ENCODE assay signal across 8 cellular contexts in the genomic region with DNA sequence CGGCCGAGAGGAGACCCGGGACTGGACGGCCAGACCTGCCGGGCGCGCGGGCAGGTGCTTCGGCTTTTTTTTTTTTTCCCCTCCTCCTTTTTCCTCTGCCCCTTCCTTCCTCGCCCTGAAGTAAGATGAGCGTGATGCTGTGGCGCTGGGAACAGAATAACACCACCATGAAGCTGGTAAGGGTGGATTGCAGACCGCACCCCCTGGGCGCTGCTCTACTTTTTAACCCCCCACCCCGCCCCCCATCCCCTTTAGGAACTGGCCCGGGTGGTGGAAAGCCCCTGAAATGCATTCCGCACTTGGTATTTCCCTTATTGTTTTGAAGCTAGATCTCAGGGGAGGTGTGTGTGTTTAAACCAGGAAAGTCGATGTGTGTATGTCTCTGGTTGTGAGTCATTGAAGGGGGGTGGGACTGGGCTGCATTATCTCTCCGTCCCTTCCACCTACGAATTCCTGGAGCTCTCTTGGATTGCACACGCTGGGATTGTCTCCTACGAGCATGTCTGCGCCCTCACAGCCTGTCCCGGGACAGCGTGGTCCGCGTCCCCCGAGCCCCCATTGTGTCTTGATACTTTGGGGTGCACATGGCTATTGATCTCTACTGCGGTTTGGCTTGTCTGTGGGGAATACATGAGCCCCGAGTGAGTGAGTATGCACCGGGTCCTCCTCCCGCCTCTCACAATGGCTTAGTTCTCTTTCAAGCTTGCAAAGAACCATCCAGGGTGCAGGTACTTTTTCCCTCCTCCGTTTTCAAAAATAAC.
DNase-seq lines count a peak whose midpoint lies in the region; ATAC-seq and TF ChIP-seq lines count a peak whose summit lies in the region.

No MANE protein-coding gene starts in this region.

- H3K27me3 Mint-ChIP-seq in osteocyte (ENCODE audit: unreplicated experiment) = peaks cover 2% of the 10 kb centered on the region

- peaks cover 25% of the 10 kb centered on the region for H3K27me3 ChIP-seq in RWPE2 (ENCODE audit: insufficient read depth, poor library complexity, severe bottlenecking)

- H3K4me1 Mint-ChIP-seq in osteocyte (ENCODE audit: unreplicated experiment) = peaks cover 19% of the 10 kb centered on the region

- peak overlapping the region; percentile 52 for H3K27ac Mint-ChIP-seq in osteocyte (ENCODE audit: unreplicated experiment)

- H3K27ac ChIP-seq in RWPE2 (ENCODE audit: poor library complexity, severe bottlenecking) = no peak overlapping the region

- no peaks in the 10 kb centered on the region for H3K36me3 ChIP-seq in RWPE2 (ENCODE audit: low read depth)

- peaks cover 2% of the 10 kb centered on the region for H3K9me3 ChIP-seq in RWPE2 (ENCODE audit: severe bottlenecking)

- H3K4me1 ChIP-seq in RWPE2 (ENCODE audit: insufficient read depth, poor library complexity, severe bottlenecking) = no peaks in the 10 kb centered on the region

- ATAC-seq in GM18499 (IDR thresholded peaks at IDR 0.05; ENCODE audit: insufficient read depth, unreplicated experiment) = peak; percentile 57
- ATAC-seq in HG02678 (IDR thresholded peaks at IDR 0.05; ENCODE audit: unreplicated experiment) = peak; percentile 77
- ATAC-seq in RWPE2 (ENCODE audit: low read depth) = peak; percentile 88

- peak overlapping the region; percentile 81 for H3K4me3 Mint-ChIP-seq in osteocyte (ENCODE audit: unreplicated experiment)

- H3K36me3 Mint-ChIP-seq in osteocyte (ENCODE audit: unreplicated experiment) = peaks cover 3% of the 10 kb centered on the region

- H3K9me3 Mint-ChIP-seq in osteocyte (ENCODE audit: unreplicated experiment) = peaks cover 4% of the 10 kb centered on the region

- DNase-seq in 8988T (peak; percentile 79), RWPE2 (ENCODE audit: low spot score) (no peak), fibroblast of the aortic adventitia (ENCODE audit: low read depth) (peak; percentile 78), osteocyte (ENCODE audit: extremely low spot score, unreplicated experiment) (no peak), NOMO-1 treated with DMSO at 0.1 percent for 48 hours (lab: John Stamatoyannopoulos, UW; ENCODE audit: unreplicated experiment) (no peak), NOMO-1 (lab: John Stamatoyannopoulos, UW; ENCODE audit: unreplicated experiment in 2 of 2) (no peak)

- TF ChIP-seq CTCF in RWPE2 (IDR thresholded peaks at IDR 0.05; ENCODE audit: poor library complexity, severe bottlenecking) (no peak), fibroblast of the aortic adventitia (IDR thresholded peaks at IDR 0.05; ENCODE audit: insufficient read depth, low read length) (no peak), osteocyte (IDR thresholded peaks at IDR 0.05) (no peak)

- H3K4me3 ChIP-seq in RWPE2 (ENCODE audit: severe bottlenecking) (peak overlapping the region; percentile 25), fibroblast of the aortic adventitia (ENCODE audit: low read depth, low read length) (peak overlapping the region; percentile 63)

Comparison
In these comparisons a context has a peak if more than half of its experiments do, and no peak if none do; other contexts are left out.
1. DNase-seq: peak in 8988T (single experiment) and fibroblast of the aortic adventitia (single experiment); none in RWPE2 (single experiment), osteocyte (single experiment), NOMO-1 treated with DMSO at 0.1 percent for 48 hours (single experiment) and NOMO-1 (0 of 2).
2. Peak in every context shown above with its lines, with median percentiles within 50 percentile points of each other: ATAC-seq.